ENCODE assay signal across 8 cellular contexts in the genomic region with DNA sequence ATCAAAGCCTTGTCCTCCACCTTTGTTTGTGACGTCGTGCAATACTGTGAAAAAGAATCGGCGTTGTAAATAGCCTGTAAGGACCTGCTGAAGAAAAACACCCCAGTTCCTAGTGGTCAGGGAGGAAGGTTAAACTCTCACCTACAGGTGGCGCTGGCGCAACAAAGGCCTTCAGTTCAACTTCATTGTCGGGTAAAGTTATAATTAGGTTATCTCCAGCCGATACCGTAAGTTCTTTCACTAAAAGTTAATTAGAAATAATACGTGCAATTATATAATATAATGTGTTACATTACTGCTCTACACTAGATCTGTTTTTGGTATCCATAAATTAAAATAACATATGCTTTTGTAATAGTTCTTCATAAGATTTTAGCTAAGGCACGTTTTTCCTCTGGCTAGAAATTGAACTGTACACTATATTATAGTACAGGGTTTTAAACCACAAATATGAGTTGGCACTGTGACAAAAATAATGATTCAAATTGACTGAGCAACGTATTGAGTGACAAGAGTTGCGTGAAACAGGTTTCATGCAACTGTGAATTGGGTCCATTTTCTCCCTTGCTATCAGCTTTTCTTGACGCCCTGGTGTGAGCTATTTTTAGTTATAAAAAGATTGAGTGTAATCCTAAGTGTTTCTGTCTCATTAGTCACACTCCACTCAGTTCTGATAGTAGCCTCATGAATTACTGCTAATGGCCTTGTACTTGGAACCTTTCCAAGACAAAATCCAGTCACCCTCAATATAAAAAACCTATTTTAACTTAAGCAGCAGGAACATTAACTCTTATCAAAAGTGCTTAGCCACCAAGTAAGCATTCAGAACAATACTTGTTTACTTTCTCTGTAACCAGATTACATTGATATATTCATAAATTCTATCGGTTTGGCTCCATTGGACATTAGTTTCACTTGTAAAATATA.
DNase-seq lines count a peak whose midpoint lies in the region; ATAC-seq, FAIRE-seq and TF ChIP-seq lines count a peak whose summit lies in the region.

No MANE protein-coding gene starts in this region.

- H3K27ac Mint-ChIP-seq in GM23338: 0 out of 2 replicates have a peak overlapping the region, but pooled peaks have one; percentile 35

- H3K4me3 ChIP-seq in GM23338: no peak overlapping the region
- H3K4me3 ChIP-seq in heart left ventricle: peak overlapping the region in 1 of 12 donors; percentile 21
- H3K4me3 ChIP-seq in rectal smooth muscle tissue (ENCODE audit: low read length): peak overlapping the region; percentile 33

- no peaks in the 10 kb centered on the region for H3K79me2 ChIP-seq in GM23338 (replicated peaks; ENCODE audit: insufficient read depth)

- H3F3A ChIP-seq in GM23338 (replicated peaks; ENCODE audit: low read depth): no peaks in the 10 kb centered on the region

- no peaks in the 10 kb centered on the region for H3K9me3 Mint-ChIP-seq in GM23338

- intact Hi-C loops in heart left ventricle (cut with DNase I): loop anchor here in 9 of 10 donors (1.0 to 10.0 kb wide), 10 partner anchors 71 to 489 kb away; a partner anchor contains a TSS

- H3K4me3 Mint-ChIP-seq in GM23338: no peak overlapping the region

- H3K4me2 ChIP-seq in GM23338: no peak overlapping the region

- DNase-seq in D721Med (ENCODE audit: insufficient read length, low spot score): no peak
- DNase-seq in GM23338 (ENCODE audit: low spot score): peak; percentile 94
- peak; percentile 99 for DNase-seq in NCI-H1105 treated with DMSO at 0.1 percent for 48 hours (lab: John Stamatoyannopoulos, UW)
- peak; percentile 53 for DNase-seq in SKM-1 treated with dmso at 0.1 percent for 144 hours (lab: John Stamatoyannopoulos, UW; ENCODE audit: unreplicated experiment)
- peak; percentile 42 for DNase-seq in activated naive CD8-positive, alpha-beta T cell treated with anti-CD3 and anti-CD28 coated beads, Interleukin-2, amount 50 U/mL, for 16 hours (ENCODE audit: low read depth, low spot score)
- peak; percentile 63 to 79 (median 73) for DNase-seq in heart left ventricle

- H2AFZ ChIP-seq in GM23338: no peak overlapping the region

- peaks cover 20% of the 10 kb centered on the region for H3K4me1 ChIP-seq in GM23338 (ENCODE audit: insufficient read depth)
- H3K4me1 ChIP-seq in heart left ventricle: peaks cover 0 to 11% (median 2%) of the 10 kb centered on the region in 12 donors
- peaks cover 8% of the 10 kb centered on the region for H3K4me1 ChIP-seq in rectal smooth muscle tissue (ENCODE audit: control insufficient read depth, insufficient read depth, low read length)

- H3K36me3 Mint-ChIP-seq in GM23338 (ENCODE audit: low read depth): no peaks in the 10 kb centered on the region; the same call in 2 of the 3 replicates

- TF ChIP-seq CTCF in D721Med (IDR thresholded peaks at IDR 0.05; ENCODE audit: insufficient read depth, missing control alignments) (peak; percentile 78), GM23338 (conservative IDR thresholded peaks at IDR 0.05; ENCODE audit: low read depth in 2 of 2) (peak; percentile 92 to 93), heart left ventricle (IDR thresholded peaks at IDR 0.05) (peak; percentile 72 to 89 (median 84))

- ATAC-seq in GM23338 (peak; percentile 81), heart left ventricle (peak; percentile 57 to 84 (median 74)), HG02840 (IDR thresholded peaks at IDR 0.05; ENCODE audit: low FRiP score, unreplicated experiment) (no peak)

- TF ChIP-seq POLR2A in heart left ventricle (IDR thresholded peaks at IDR 0.05): no peak

- no peak overlapping the region for H3K27ac ChIP-seq in GM23338 (ENCODE audit: low read depth)
- H3K27ac ChIP-seq in heart left ventricle: peak overlapping the region in 4 of 12 donors; percentile 2 to 79 (median 23)
- H3K27ac ChIP-seq in rectal smooth muscle tissue (ENCODE audit: low read depth, low read length): no peak overlapping the region

- H3K4me1 Mint-ChIP-seq in GM23338: peaks cover 29% of the 10 kb centered on the region

- H3K9ac ChIP-seq in rectal smooth muscle tissue (ENCODE audit: low read length): no peak overlapping the region

- WGBS in heart left ventricle, 4 donors: 16 to 18% (median 17%) methylated on average over 15 of the region's 15 CpGs

- H3K9me2 ChIP-seq in GM23338 (ENCODE audit: insufficient read depth): no peaks in the 10 kb centered on the region

- no peaks in the 10 kb centered on the region for H3K9me3 ChIP-seq in heart left ventricle

- H3K36me3 ChIP-seq in GM23338 (ENCODE audit: insufficient read depth) (no peaks in the 10 kb centered on the region), heart left ventricle (no peaks in the 10 kb centered on the region), rectal smooth muscle tissue (ENCODE audit: control insufficient read depth, insufficient read depth, low read length) (no peaks in the 10 kb centered on the region)

- H3K27me3 Mint-ChIP-seq in GM23338 (ENCODE audit: insufficient read depth, low read depth, poor library complexity): peaks cover 6% of the 10 kb centered on the region

- H4K20me1 ChIP-seq in GM23338 (replicated peaks; ENCODE audit: insufficient read depth): no peaks in the 10 kb centered on the region

- peak; percentile 51 for FAIRE-seq in D721Med (lab: Jason Lieb, UNC)

- H3K27me3 ChIP-seq in GM23338 (ENCODE audit: insufficient read depth) (no peaks in the 10 kb centered on the region), heart left ventricle (no peaks in the 10 kb centered on the region), rectal smooth muscle tissue (ENCODE audit: control insufficient read depth, insufficient read depth, low read length) (no peaks in the 10 kb centered on the region)

TF ChIP-seq in GM23338, 12 proteins besides CTCF, POLR2A, EP300 and RAD21:
- TF ChIP-seq CREB1 (CRISPR knock-in tag; IDR thresholded peaks at IDR 0.05; ENCODE audit: low read depth) (peak; percentile 44), ZNF331 (CRISPR knock-in tag; IDR thresholded peaks at IDR 0.05; ENCODE audit: low read depth) (no peak), EZH2phosphoT487 (IDR thresholded peaks at IDR 0.05; ENCODE audit: unreplicated experiment) (no peak)
- TF ChIP-seq, protein P1, sequence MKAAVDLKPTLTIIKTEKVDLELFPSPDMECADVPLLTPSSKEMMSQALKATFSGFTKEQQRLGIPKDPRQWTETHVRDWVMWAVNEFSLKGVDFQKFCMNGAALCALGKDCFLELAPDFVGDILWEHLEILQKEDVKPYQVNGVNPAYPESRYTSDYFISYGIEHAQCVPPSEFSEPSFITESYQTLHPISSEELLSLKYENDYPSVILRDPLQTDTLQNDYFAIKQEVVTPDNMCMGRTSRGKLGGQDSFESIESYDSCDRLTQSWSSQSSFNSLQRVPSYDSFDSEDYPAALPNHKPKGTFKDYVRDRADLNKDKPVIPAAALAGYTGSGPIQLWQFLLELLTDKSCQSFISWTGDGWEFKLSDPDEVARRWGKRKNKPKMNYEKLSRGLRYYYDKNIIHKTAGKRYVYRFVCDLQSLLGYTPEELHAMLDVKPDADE (IDR thresholded peaks at IDR 0.05): no peak
